ENCODE assay signal across 14 cellular contexts in the genomic region with DNA sequence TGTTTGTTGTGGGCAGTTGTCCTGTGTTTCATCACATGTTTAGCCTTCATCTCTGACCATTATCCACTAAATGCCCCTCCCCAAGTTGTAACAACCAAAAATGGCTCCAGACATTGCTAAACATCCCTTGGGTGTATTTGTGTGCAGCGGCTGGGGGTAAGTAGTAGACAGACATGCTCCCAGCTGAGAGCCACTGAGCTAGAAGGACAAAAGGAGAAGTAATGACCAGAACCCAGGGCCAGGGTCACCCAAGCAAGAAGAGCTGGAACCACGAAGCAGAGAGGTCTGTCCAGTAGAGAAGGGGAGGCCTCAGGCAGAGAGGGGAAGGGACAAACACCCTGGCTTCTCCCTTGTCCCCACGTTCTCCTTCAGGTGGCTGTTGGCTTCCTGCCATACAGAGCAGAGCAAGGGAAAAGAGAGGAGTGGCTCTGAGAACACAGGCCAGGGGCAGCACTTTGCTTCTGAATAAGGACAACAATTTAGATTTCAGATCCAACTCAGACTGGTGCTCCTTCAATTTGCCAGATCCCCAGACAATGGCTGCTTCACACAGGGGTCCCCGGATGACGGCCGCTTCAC.
"Had no signal": no experiment of that assay in that cellular context is flagged by ENCODE, and none has a peak within 500 bp of the region (broad histone marks: within the 10 kb centered on the region; RNA-seq: fewer than 3 reads in every experiment).

No MANE protein-coding gene starts in this region.

- H3K27ac ChIP-seq: cardiac muscle cell, esophagus muscularis mucosa, gastroesophageal sphincter, heart left ventricle, skin epidermis had no signal

- H3K27me3 ChIP-seq: cardiac muscle cell, esophagus muscularis mucosa, gastroesophageal sphincter, heart left ventricle had no signal

- H3K4me1 ChIP-seq: gastroesophageal sphincter had no signal

- H3K4me3 ChIP-seq: cardiac muscle cell, esophagus muscularis mucosa, gastroesophageal sphincter, heart left ventricle, skin epidermis had no signal

- H3K36me3 ChIP-seq: cardiac muscle cell, esophagus muscularis mucosa, gastroesophageal sphincter, heart left ventricle had no signal

- H3K9me3 ChIP-seq: esophagus muscularis mucosa, gastroesophageal sphincter, heart left ventricle had no signal

- DNase-seq: activated CD4-positive, alpha-beta memory T cell treated with anti-CD3 and anti-CD28 coated beads, Interleukin-2, amount 10 ng/mL, durations not matched to agents 7 days and 5 days; activated CD4-positive, alpha-beta T cell treated with anti-CD3 and anti-CD28 coated beads for 36 hours; activated CD8-positive, alpha-beta memory T cell treated with anti-CD3 and anti-CD28 coated beads, Interleukin-2, amount 10 ng/mL, durations not matched to agents 7 days and 5 days; effector CD8-positive, alpha-beta T cell; heart left ventricle; kidney; nucleus accumbens; posterior cingulate gyrus; retina; T-helper 2 cell had no signal
